Comparison of ENCODE assay signal across 3 cellular contexts in the genomic region with DNA sequence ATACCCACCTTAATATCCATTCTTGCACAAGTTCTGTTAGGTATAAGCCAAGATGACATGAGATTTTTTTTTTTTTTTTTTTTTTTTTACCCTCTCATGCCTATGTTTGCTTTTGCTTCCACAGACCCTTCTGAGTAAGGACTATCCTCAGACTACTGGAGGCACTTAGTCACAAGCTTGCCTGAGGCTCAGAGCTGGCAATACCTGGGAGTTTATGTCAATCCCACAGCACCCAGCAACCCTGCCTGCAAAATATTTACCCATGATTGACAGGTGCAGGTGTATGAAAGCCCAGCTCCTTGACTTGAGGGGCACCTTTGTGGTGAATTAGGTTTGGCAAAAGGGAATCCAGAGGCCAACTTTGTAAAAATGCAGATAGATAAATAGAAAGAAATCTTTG. TPM values are rescaled to one million over a fixed set of nuclear protein-coding genes. Genes with fewer than 3 reads are reported as not detected.
"Had no signal": no experiment of that assay in that cellular context is flagged by ENCODE, and none has a peak within 500 bp of the region (broad histone marks: within the 10 kb centered on the region; RNA-seq: fewer than 3 reads in every experiment).

No MANE protein-coding gene starts in this region.

RNA-seq across cellular contexts. Expression of gene RNU1-1, which starts 11.7 kb away (rescaled TPM):
- polyA plus RNA-seq: adrenal gland, aorta, foreskin keratinocyte had no signal
